In the genomic region with DNA sequence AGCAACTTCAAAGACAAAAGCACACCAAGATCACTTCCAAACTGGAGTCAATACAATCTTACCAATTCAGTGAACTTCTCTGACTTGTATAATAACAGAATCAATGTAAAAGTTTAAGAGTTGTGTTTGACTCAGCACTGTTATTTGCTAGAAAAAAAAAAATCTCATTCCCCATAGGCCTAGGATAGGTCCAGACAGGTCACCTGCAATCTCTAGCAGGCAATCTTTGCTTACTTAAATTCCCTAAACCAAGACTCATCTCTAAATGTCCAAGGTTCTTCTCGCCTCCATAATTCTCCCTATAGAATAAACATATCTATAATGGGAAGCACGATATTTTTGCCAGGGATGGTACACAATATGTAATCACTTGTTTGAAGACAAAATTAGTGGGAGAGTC, we compare ENCODE assay signal across 1 cellular context.
TF ChIP-seq lines count a peak whose summit lies in the region.

No MANE protein-coding gene starts in this region.

TF ChIP-seq in WTC11, 78 proteins besides CTCF, POLR2A, EP300 and RAD21 (continued from another document):
- TF ChIP-seq, protein P1, sequence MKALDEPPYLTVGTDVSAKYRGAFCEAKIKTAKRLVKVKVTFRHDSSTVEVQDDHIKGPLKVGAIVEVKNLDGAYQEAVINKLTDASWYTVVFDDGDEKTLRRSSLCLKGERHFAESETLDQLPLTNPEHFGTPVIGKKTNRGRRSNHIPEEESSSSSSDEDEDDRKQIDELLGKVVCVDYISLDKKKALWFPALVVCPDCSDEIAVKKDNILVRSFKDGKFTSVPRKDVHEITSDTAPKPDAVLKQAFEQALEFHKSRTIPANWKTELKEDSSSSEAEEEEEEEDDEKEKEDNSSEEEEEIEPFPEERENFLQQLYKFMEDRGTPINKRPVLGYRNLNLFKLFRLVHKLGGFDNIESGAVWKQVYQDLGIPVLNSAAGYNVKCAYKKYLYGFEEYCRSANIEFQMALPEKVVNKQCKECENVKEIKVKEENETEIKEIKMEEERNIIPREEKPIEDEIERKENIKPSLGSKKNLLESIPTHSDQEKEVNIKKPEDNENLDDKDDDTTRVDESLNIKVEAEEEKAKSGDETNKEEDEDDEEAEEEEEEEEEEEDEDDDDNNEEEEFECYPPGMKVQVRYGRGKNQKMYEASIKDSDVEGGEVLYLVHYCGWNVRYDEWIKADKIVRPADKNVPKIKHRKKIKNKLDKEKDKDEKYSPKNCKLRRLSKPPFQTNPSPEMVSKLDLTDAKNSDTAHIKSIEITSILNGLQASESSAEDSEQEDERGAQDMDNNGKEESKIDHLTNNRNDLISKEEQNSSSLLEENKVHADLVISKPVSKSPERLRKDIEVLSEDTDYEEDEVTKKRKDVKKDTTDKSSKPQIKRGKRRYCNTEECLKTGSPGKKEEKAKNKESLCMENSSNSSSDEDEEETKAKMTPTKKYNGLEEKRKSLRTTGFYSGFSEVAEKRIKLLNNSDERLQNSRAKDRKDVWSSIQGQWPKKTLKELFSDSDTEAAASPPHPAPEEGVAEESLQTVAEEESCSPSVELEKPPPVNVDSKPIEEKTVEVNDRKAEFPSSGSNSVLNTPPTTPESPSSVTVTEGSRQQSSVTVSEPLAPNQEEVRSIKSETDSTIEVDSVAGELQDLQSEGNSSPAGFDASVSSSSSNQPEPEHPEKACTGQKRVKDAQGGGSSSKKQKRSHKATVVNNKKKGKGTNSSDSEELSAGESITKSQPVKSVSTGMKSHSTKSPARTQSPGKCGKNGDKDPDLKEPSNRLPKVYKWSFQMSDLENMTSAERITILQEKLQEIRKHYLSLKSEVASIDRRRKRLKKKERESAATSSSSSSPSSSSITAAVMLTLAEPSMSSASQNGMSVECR (CRISPR knock-in tag; IDR thresholded peaks at IDR 0.05; ENCODE audit: borderline replicate concordance) = no peak
- TF ChIP-seq NFYB (CRISPR knock-in tag; conservative IDR thresholded peaks at IDR 0.05; ENCODE audit: low read depth) (no peak), ZNF416 (CRISPR knock-in tag; IDR thresholded peaks at IDR 0.05) (no peak), ZNF219 (CRISPR knock-in tag; IDR thresholded peaks at IDR 0.05; ENCODE audit: borderline replicate concordance) (no peak), MXD4 (CRISPR knock-in tag; IDR thresholded peaks at IDR 0.05; ENCODE audit: borderline replicate concordance) (no peak), PREB (CRISPR knock-in tag; IDR thresholded peaks at IDR 0.05; ENCODE audit: borderline replicate concordance) (no peak), TEAD4 (CRISPR knock-in tag; IDR thresholded peaks at IDR 0.05) (no peak), ETV6 (CRISPR knock-in tag; IDR thresholded peaks at IDR 0.05) (no peak), HMGXB4 (CRISPR knock-in tag; IDR thresholded peaks at IDR 0.05) (no peak)
- TF ChIP-seq, protein P2, sequence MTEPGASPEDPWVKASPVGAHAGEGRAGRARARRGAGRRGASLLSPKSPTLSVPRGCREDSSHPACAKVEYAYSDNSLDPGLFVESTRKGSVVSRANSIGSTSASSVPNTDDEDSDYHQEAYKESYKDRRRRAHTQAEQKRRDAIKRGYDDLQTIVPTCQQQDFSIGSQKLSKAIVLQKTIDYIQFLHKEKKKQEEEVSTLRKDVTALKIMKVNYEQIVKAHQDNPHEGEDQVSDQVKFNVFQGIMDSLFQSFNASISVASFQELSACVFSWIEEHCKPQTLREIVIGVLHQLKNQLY (CRISPR knock-in tag; IDR thresholded peaks at IDR 0.05) = no peak
- TF ChIP-seq, protein P3, sequence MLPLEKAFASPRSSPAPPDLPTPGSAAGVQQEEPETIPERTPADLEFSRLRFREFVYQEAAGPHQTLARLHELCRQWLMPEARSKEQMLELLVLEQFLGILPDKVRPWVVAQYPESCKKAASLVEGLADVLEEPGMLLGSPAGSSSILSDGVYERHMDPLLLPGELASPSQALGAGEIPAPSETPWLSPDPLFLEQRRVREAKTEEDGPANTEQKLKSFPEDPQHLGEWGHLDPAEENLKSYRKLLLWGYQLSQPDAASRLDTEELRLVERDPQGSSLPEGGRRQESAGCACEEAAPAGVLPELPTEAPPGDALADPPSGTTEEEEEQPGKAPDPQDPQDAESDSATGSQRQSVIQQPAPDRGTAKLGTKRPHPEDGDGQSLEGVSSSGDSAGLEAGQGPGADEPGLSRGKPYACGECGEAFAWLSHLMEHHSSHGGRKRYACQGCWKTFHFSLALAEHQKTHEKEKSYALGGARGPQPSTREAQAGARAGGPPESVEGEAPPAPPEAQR (CRISPR knock-in tag; IDR thresholded peaks at IDR 0.05) = no peak
